ENCODE assay signal across 24 cellular contexts in the genomic region with DNA sequence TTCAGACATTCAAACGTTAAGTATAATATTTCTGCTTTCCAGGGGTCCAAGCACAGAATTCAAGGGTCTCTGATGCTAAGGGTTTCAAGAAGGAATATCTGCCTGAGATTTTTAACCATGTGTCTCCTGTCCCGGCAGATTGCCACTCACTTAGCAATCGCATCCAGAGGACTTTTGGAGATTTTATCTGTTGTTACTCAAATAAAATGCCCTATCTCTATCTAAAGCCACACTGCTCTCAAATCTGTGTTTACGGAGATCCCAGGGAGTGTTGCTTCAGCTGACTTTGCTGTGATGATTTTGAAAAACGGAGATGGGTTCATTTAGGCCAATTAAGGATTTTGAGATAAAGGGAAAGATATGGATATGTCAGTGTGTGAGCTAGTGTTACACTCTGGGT.
"Had no signal": no experiment of that assay in that cellular context is flagged by ENCODE, and none has a peak within 500 bp of the region (broad histone marks: within the 10 kb centered on the region; RNA-seq: fewer than 3 reads in every experiment).

No MANE protein-coding gene starts in this region.

- H3K79me2 ChIP-seq: parathyroid adenoma had no signal

- FAIRE-seq: small intestine, urothelium cell line had no signal

- H2AFZ ChIP-seq: neural progenitor cell, parathyroid adenoma had no signal

- H3K9ac ChIP-seq: neural progenitor cell, parathyroid adenoma had no signal

- DNase-seq: occipital lobe; ovary; posterior cingulate gyrus; psoas muscle; right cardiac atrium; right lobe of liver; sigmoid colon; small intestine; stimulated activated CD4-positive, alpha-beta T cell treated with anti-CD3 and anti-CD28 coated beads, Interleukin-15, amount 100 ng/mL, for 24 hours; stimulated activated CD4-positive, alpha-beta T cell treated with anti-CD3 and anti-CD28 coated beads, Interleukin-2, amount 100 ng/mL, for 24 hours; stimulated activated CD4-positive, alpha-beta T cell treated with anti-CD3 and anti-CD28 coated beads, Interleukin-2, amount 100 ng/mL, for 48 hours; stimulated activated CD4-positive, alpha-beta T cell treated with anti-CD3 and anti-CD28 coated beads, Interleukin-4, amount 100 ng/mL, for 24 hours; stimulated activated naive B cell treated with anti-CD40 and anti-IgM and Interleukin-4, amounts not matched to agents 10 μg/mL and 1 μg/mL and 100 μg/mL, for 72 hours; stimulated activated naive CD4-positive, alpha-beta T cell treated with Interleukin-2 at 50 U/mL for 16 hours; stomach; thyroid gland; trophoblast cell; upper lobe of left lung had no signal

- H3K4me2 ChIP-seq: neural progenitor cell had no signal

- H3K27ac ChIP-seq: neural progenitor cell, ovary, parathyroid adenoma, psoas muscle, right lobe of liver, sigmoid colon, stomach, thoracic aorta, thyroid gland, tibial nerve, upper lobe of left lung, vagina had no signal

- H3K27me3 ChIP-seq: neural progenitor cell, ovary, right lobe of liver, sigmoid colon, stomach, thyroid gland, tibial nerve, upper lobe of left lung, vagina had no signal

- H3K4me3 ChIP-seq: neural progenitor cell, ovary, psoas muscle, right lobe of liver, sigmoid colon, stomach, thoracic aorta, thyroid gland, tibial nerve, upper lobe of left lung, vagina had no signal

- H3K36me3 ChIP-seq: neural progenitor cell, ovary, right lobe of liver, sigmoid colon, stomach, thoracic aorta, thyroid gland, tibial nerve, upper lobe of left lung, vagina had no signal

- H3K9me3 ChIP-seq: ovary, psoas muscle, right lobe of liver, sigmoid colon, stomach, thoracic aorta, thyroid gland, tibial nerve, upper lobe of left lung, vagina had no signal

- H3K4me1 ChIP-seq: parathyroid adenoma, psoas muscle, right lobe of liver, sigmoid colon, stomach, thyroid gland, tibial nerve, upper lobe of left lung, vagina had no signal
